Comparison of ENCODE assay signal across 13 cellular contexts in the genomic region with DNA sequence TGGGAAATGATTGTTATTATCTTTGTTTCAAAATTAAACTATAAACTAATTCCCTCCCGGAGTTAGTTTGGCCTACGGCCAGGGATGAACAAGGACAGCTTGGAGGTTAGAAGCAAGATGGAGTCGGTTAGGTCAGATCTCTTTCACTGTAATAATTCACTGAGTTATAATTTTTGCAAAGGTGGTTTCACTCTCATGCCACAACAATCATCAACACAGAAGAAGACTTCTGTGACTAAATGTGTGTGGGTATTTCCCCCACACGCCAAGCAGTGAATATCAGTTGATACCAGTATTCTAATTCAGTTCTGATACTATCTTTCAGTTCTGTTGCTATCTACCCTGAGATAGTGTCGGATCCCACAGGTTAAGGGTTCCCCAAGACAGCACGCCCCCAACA.
DNase-seq lines count a peak whose midpoint lies in the region; ATAC-seq, FAIRE-seq and TF ChIP-seq lines count a peak whose summit lies in the region.
"Had no signal": no experiment of that assay in that cellular context is flagged by ENCODE, and none has a peak within 500 bp of the region (broad histone marks: within the 10 kb centered on the region; RNA-seq: fewer than 3 reads in every experiment).

No MANE protein-coding gene starts in this region.

- ATAC-seq in GM18505 (IDR thresholded peaks at IDR 0.05; ENCODE audit: unreplicated experiment) (peak; percentile 41), GM19463 (IDR thresholded peaks at IDR 0.05; ENCODE audit: unreplicated experiment) (peak; percentile 64), HG02981 (IDR thresholded peaks at IDR 0.05; ENCODE audit: unreplicated experiment) (peak; percentile 70)
- ATAC-seq in activated T-cell treated with anti-CD3 and anti-CD28 coated beads, Interleukin-2, amount 50 U/mL, for 4 hours, result peak; percentile 96
- ATAC-seq: left colon had no signal

- H3K4me3 Mint-ChIP-seq in activated T-cell treated with anti-CD3 and anti-CD28 coated beads, Interleukin-2, amount 50 U/mL, for 4 hours, result no peak overlapping the region
- H3K4me3 Mint-ChIP-seq: central memory CD8-positive, alpha-beta T cell had no signal

- no peak overlapping the region for H2AFZ ChIP-seq in hepatocyte

- no peaks in the 10 kb centered on the region for H3K27me3 ChIP-seq in hepatocyte

- no peaks in the 10 kb centered on the region for H3K79me2 ChIP-seq in hepatocyte

- no peak for DNase-seq in activated T-cell treated with anti-CD3 and anti-CD28 coated beads, Interleukin-2, amount 50 U/mL, for 4 hours
- DNase-seq in H54 (ENCODE audit: insufficient read length, low spot score), result no peak
- DNase-seq in substantia nigra (lab: John Stamatoyannopoulos, UW), result no peak
- DNase-seq in G401 (ENCODE audit: low spot score), result no peak
- DNase-seq in hepatocyte (ENCODE audit: low spot score), result no peak
- DNase-seq: Caco-2, left colon, NCI-H226 had no signal

- no peaks in the 10 kb centered on the region for H3K36me3 ChIP-seq in hepatocyte (replicated peaks; ENCODE audit: insufficient read depth, low read depth)

- H3K4me2 ChIP-seq in hepatocyte, result no peak overlapping the region

- no peak for TF ChIP-seq POLR2A in GM18505 (IDR thresholded peaks at IDR 0.05; ENCODE audit: borderline replicate concordance, extremely low read depth, insufficient read depth, insufficient read length)
- TF ChIP-seq POLR2A in H54 (IDR thresholded peaks at IDR 0.05; ENCODE audit: low read depth, low read length), result no peak

- H4K20me1 ChIP-seq in hepatocyte (ENCODE audit: insufficient read depth, poor library complexity, severe bottlenecking), result no peaks in the 10 kb centered on the region

- H3K9me2 ChIP-seq in hepatocyte (replicated peaks; ENCODE audit: insufficient read depth), result no peaks in the 10 kb centered on the region

- H3K9me3 ChIP-seq in hepatocyte (ENCODE audit: low read depth), result no peaks in the 10 kb centered on the region
- H3K9me3 ChIP-seq: Caco-2 had no signal

- H3K4me3 ChIP-seq in hepatocyte, result no peak overlapping the region
- H3K4me3 ChIP-seq: SK-N-MC had no signal

- H3K9me3 Mint-ChIP-seq in activated T-cell treated with anti-CD3 and anti-CD28 coated beads, Interleukin-2, amount 50 U/mL, for 4 hours, result no peaks in the 10 kb centered on the region
- H3K9me3 Mint-ChIP-seq: central memory CD8-positive, alpha-beta T cell had no signal

- peaks cover 6% of the 10 kb centered on the region for H3K27me3 Mint-ChIP-seq in activated T-cell treated with anti-CD3 and anti-CD28 coated beads, Interleukin-2, amount 50 U/mL, for 4 hours (ENCODE audit: low read depth)

- FAIRE-seq in H54 (lab: Jason Lieb, UNC), result no peak

- H3K36me3 Mint-ChIP-seq in activated T-cell treated with anti-CD3 and anti-CD28 coated beads, Interleukin-2, amount 50 U/mL, for 4 hours (ENCODE audit: insufficient read depth), result no peaks in the 10 kb centered on the region

- in situ Hi-C loops in G401 (cut with HindIII; ENCODE audit: low sequenced_read_pairs), result no loop called here

- TF ChIP-seq CTCF in hepatocyte (IDR thresholded peaks at IDR 0.05; ENCODE audit: poor library complexity), result no peak

- WGBS in hepatocyte (ENCODE audit: low lambda C conversion rate, missing lambda C conversion rate), result 80% methylated on average over 6 of the region's 6 CpGs

- no peaks in the 10 kb centered on the region for H3K4me1 ChIP-seq in hepatocyte (ENCODE audit: insufficient read depth)
- H3K4me1 ChIP-seq: Caco-2 had no signal

- H3K27ac ChIP-seq in substantia nigra (ENCODE audit: low read depth, low read length, poor library complexity, severe bottlenecking) (no peak overlapping the region), hepatocyte (no peak overlapping the region)
- H3K27ac ChIP-seq: SK-N-MC had no signal

- peaks cover 32% of the 10 kb centered on the region for H3K4me1 Mint-ChIP-seq in activated T-cell treated with anti-CD3 and anti-CD28 coated beads, Interleukin-2, amount 50 U/mL, for 4 hours (ENCODE audit: low read depth)

Comparison
In these comparisons a context has a peak if more than half of its experiments do, and no peak if none do; other contexts are left out.
1. ATAC-seq: peak in every context shown above with its lines; median percentile 96 in activated T-cell treated with anti-CD3 and anti-CD28 coated beads, Interleukin-2, amount 50 U/mL, for 4 hours; 70 in HG02981; 64 in GM19463; 41 in GM18505.